ENCODE assay signal across 1 cellular context in genomic region chr7:16260236-16260728, GRCh38.
TF ChIP-seq lines count a peak whose summit lies in the region.

No MANE protein-coding gene starts in this region.

TF ChIP-seq in K562, 482 proteins besides CTCF, POLR2A, EP300 and RAD21 (continued from another document and continues in another):
- TF ChIP-seq SIX5 (IDR thresholded peaks at IDR 0.05; ENCODE audit: borderline replicate concordance in 1 of 2, insufficient read depth in 1 of 2, low read depth in 1 of 2, low read length in 2 of 2) (no peak), VEZF1 (CRISPR knock-in tag; IDR thresholded peaks at IDR 0.05) (peak; percentile 38; the same call in 1 of the 2 replicates), CSDE1 (IDR thresholded peaks at IDR 0.05) (no peak), ZSCAN29 (IDR thresholded peaks at IDR 0.05) (no peak), ZNF408 (CRISPR knock-in tag; IDR thresholded peaks at IDR 0.05; ENCODE audit: low read depth) (no peak), REST (CRISPR knock-in tag; IDR thresholded peaks at IDR 0.05; ENCODE audit: low read depth) (no peak), STAT6 (CRISPR knock-in tag; IDR thresholded peaks at IDR 0.05) (no peak), ARID3B (CRISPR knock-in tag; IDR thresholded peaks at IDR 0.05; ENCODE audit: borderline replicate concordance) (no peak), ATF4 (CRISPR knock-in tag; IDR thresholded peaks at IDR 0.05) (0 out of 2 replicates have a peak, but pooled peaks have one; percentile 51), RBM15 (IDR thresholded peaks at IDR 0.05; ENCODE audit: insufficient read depth, low read length) (no peak), ZBTB2 (IDR thresholded peaks at IDR 0.05) (0 out of 2 replicates have a peak, but pooled peaks have one; percentile 55), MCM3 (IDR thresholded peaks at IDR 0.05) (no peak), DIDO1 (tag; IDR thresholded peaks at IDR 0.05; ENCODE audit: low read depth) (no peak), TBP (optimal IDR thresholded peaks at IDR 0.05; ENCODE audit: low read depth, low read length) (peak; percentile 43), HMG20B (CRISPR knock-in tag; IDR thresholded peaks at IDR 0.05) (no peak), WHSC1 (IDR thresholded peaks at IDR 0.05; ENCODE audit: low read length) (no peak), CREBBP (IDR thresholded peaks at IDR 0.05; ENCODE audit: low read depth, low read length) (no peak), ARID3A (IDR thresholded peaks at IDR 0.05; ENCODE audit: borderline replicate concordance, low read depth, low read length) (no peak)
- TF ChIP-seq, protein P1, sequence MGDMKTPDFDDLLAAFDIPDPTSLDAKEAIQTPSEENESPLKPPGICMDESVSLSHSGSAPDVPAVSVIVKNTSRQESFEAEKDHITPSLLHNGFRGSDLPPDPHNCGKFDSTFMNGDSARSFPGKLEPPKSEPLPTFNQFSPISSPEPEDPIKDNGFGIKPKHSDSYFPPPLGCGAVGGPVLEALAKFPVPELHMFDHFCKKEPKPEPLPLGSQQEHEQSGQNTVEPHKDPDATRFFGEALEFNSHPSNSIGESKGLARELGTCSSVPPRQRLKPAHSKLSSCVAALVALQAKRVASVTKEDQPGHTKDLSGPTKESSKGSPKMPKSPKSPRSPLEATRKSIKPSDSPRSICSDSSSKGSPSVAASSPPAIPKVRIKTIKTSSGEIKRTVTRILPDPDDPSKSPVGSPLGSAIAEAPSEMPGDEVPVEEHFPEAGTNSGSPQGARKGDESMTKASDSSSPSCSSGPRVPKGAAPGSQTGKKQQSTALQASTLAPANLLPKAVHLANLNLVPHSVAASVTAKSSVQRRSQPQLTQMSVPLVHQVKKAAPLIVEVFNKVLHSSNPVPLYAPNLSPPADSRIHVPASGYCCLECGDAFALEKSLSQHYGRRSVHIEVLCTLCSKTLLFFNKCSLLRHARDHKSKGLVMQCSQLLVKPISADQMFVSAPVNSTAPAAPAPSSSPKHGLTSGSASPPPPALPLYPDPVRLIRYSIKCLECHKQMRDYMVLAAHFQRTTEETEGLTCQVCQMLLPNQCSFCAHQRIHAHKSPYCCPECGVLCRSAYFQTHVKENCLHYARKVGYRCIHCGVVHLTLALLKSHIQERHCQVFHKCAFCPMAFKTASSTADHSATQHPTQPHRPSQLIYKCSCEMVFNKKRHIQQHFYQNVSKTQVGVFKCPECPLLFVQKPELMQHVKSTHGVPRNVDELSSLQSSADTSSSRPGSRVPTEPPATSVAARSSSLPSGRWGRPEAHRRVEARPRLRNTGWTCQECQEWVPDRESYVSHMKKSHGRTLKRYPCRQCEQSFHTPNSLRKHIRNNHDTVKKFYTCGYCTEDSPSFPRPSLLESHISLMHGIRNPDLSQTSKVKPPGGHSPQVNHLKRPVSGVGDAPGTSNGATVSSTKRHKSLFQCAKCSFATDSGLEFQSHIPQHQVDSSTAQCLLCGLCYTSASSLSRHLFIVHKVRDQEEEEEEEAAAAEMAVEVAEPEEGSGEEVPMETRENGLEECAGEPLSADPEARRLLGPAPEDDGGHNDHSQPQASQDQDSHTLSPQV (IDR thresholded peaks at IDR 0.05), result 0 out of 2 replicates have a peak, but pooled peaks have one; percentile 35
- TF ChIP-seq, protein P2, sequence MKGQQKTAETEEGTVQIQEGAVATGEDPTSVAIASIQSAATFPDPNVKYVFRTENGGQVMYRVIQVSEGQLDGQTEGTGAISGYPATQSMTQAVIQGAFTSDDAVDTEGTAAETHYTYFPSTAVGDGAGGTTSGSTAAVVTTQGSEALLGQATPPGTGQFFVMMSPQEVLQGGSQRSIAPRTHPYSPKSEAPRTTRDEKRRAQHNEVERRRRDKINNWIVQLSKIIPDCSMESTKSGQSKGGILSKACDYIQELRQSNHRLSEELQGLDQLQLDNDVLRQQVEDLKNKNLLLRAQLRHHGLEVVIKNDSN (CRISPR knock-in tag; IDR thresholded peaks at IDR 0.05), result no peak
- TF ChIP-seq, protein P3, sequence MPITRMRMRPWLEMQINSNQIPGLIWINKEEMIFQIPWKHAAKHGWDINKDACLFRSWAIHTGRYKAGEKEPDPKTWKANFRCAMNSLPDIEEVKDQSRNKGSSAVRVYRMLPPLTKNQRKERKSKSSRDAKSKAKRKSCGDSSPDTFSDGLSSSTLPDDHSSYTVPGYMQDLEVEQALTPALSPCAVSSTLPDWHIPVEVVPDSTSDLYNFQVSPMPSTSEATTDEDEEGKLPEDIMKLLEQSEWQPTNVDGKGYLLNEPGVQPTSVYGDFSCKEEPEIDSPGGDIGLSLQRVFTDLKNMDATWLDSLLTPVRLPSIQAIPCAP (CRISPR knock-in tag; IDR thresholded peaks at IDR 0.05; ENCODE audit: borderline replicate concordance), result no peak
- TF ChIP-seq, protein P4, sequence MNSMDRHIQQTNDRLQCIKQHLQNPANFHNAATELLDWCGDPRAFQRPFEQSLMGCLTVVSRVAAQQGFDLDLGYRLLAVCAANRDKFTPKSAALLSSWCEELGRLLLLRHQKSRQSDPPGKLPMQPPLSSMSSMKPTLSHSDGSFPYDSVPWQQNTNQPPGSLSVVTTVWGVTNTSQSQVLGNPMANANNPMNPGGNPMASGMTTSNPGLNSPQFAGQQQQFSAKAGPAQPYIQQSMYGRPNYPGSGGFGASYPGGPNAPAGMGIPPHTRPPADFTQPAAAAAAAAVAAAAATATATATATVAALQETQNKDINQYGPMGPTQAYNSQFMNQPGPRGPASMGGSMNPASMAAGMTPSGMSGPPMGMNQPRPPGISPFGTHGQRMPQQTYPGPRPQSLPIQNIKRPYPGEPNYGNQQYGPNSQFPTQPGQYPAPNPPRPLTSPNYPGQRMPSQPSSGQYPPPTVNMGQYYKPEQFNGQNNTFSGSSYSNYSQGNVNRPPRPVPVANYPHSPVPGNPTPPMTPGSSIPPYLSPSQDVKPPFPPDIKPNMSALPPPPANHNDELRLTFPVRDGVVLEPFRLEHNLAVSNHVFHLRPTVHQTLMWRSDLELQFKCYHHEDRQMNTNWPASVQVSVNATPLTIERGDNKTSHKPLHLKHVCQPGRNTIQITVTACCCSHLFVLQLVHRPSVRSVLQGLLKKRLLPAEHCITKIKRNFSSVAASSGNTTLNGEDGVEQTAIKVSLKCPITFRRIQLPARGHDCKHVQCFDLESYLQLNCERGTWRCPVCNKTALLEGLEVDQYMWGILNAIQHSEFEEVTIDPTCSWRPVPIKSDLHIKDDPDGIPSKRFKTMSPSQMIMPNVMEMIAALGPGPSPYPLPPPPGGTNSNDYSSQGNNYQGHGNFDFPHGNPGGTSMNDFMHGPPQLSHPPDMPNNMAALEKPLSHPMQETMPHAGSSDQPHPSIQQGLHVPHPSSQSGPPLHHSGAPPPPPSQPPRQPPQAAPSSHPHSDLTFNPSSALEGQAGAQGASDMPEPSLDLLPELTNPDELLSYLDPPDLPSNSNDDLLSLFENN (IDR thresholded peaks at IDR 0.05; ENCODE audit: low read depth in 2 of 2, low read length in 2 of 2), result no peak
- TF ChIP-seq, protein P5, sequence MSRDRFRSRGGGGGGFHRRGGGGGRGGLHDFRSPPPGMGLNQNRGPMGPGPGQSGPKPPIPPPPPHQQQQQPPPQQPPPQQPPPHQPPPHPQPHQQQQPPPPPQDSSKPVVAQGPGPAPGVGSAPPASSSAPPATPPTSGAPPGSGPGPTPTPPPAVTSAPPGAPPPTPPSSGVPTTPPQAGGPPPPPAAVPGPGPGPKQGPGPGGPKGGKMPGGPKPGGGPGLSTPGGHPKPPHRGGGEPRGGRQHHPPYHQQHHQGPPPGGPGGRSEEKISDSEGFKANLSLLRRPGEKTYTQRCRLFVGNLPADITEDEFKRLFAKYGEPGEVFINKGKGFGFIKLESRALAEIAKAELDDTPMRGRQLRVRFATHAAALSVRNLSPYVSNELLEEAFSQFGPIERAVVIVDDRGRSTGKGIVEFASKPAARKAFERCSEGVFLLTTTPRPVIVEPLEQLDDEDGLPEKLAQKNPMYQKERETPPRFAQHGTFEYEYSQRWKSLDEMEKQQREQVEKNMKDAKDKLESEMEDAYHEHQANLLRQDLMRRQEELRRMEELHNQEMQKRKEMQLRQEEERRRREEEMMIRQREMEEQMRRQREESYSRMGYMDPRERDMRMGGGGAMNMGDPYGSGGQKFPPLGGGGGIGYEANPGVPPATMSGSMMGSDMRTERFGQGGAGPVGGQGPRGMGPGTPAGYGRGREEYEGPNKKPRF (IDR thresholded peaks at IDR 0.05; ENCODE audit: low read depth, low read length), result no peak
